Comparison of ENCODE assay signal across 16 cellular contexts in the genomic region with DNA sequence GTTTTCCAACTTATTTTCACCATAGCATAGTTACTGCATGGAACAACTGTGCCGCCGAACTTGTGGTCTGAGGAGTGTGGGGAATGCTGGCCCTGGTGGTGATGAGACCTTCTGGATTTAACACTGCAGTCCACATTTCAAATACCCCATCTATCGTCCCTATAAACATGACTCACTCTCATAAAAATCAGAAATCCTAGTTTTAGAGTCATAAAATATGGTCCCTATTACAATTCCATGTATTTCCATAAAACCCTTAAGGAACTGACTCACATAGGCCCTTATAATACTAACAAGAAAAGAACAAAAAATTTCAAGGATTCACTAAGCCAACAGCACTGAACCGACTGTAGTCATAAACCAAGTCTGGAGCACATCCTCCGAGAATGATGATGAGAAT.
DNase-seq lines count a peak whose midpoint lies in the region; ATAC-seq lines count a peak whose summit lies in the region.
"Had no signal": no experiment of that assay in that cellular context is flagged by ENCODE, and none has a peak within 500 bp of the region (broad histone marks: within the 10 kb centered on the region; RNA-seq: fewer than 3 reads in every experiment).

No MANE protein-coding gene starts in this region.

- no peak overlapping the region for H3K9ac ChIP-seq in mesenchymal stem cell (ENCODE audit: low read length)

- no peak overlapping the region for H3K18ac ChIP-seq in mesenchymal stem cell (ENCODE audit: low read depth in 1 of 2, low read length in 2 of 2)

- no peak overlapping the region for H2BK12ac ChIP-seq in mesenchymal stem cell (ENCODE audit: low read length in 2 of 2)

- H3K14ac ChIP-seq in mesenchymal stem cell (ENCODE audit: low read length in 2 of 2), result no peak overlapping the region

- CTCF ChIA-PET in T-cell (lab: Charles Lee), result interaction anchor here in 1 of 2 donors (0.5 kb wide), 1 partner anchor 20 kb away, joined by 3 read pairs; no protein-coding TSS in a partner anchor
- CTCF ChIA-PET in naive thymus-derived CD4-positive, alpha-beta T cell (lab: Charles Lee), result no interaction called here

- H3K9me3 ChIP-seq in naive thymus-derived CD4-positive, alpha-beta T cell (ENCODE audit: control insufficient read depth in 2 of 3, low read length in 3 of 3), result no peaks in the 10 kb centered on the region
- H3K9me3 ChIP-seq in mesenchymal stem cell (ENCODE audit: control insufficient read depth, low read length), result no peaks in the 10 kb centered on the region
- H3K9me3 ChIP-seq: A549, colonic mucosa had no signal

- POLR2A ChIA-PET in T-cell (lab: Charles Lee), result no interaction called here
- POLR2A ChIA-PET in naive thymus-derived CD4-positive, alpha-beta T cell (lab: Charles Lee), result interaction anchor here (20.4 kb wide), 1 partner anchor 11 kb away, joined by 356 read pairs; no protein-coding TSS in a partner anchor

- no peak overlapping the region for H3K4me2 ChIP-seq in mesenchymal stem cell (ENCODE audit: low read length, poor library complexity, severe bottlenecking)
- H3K4me2 ChIP-seq: A549 had no signal

- no peak overlapping the region for H3K4me3 ChIP-seq in naive thymus-derived CD4-positive, alpha-beta T cell (ENCODE audit: low read length)
- no peak overlapping the region for H3K4me3 ChIP-seq in mesenchymal stem cell (ENCODE audit: insufficient read depth in 1 of 2, low read depth in 1 of 2, low read length in 2 of 2)
- H3K4me3 ChIP-seq: A549, colonic mucosa had no signal

- H3K36me3 Mint-ChIP-seq in stimulated activated naive CD8-positive, alpha-beta T cell treated with anti-CD3 and anti-CD28 coated beads, Interleukin-15, Interleukin-2, amounts not matched to agents 100 ng/mL and 50 ng/mL, for 24 hours (ENCODE audit: low read depth), result peaks cover 11% of the 10 kb centered on the region
- peaks cover 13% of the 10 kb centered on the region for H3K36me3 Mint-ChIP-seq in T-cell
- peaks cover 6 to 36% (median 12%) of the 10 kb centered on the region in 5 donors for H3K36me3 Mint-ChIP-seq in naive thymus-derived CD4-positive, alpha-beta T cell
- peaks cover 3% of the 10 kb centered on the region for H3K36me3 Mint-ChIP-seq in activated T-helper 1 cell treated with anti-CD3 and anti-CD28 coated beads, Interleukin-12 subunit alpha, Interleukin-12 subunit beta, Interleukin-2, Interleukin-4 antibody, amounts not matched to agents 30 ng/mL and 10 ng/mL and 1 ng/mL, durations not matched to agents 14 hours and 24 hours and 36 hours (ENCODE audit: low read depth)
- H3K36me3 Mint-ChIP-seq: stimulated activated memory B cell treated with anti-CD40 and anti-IgM and Interleukin-4, amounts not matched to agents 10 μg/mL and 1 μg/mL and 100 μg/mL, for 72 hours had no signal

- H4K8ac ChIP-seq in mesenchymal stem cell (ENCODE audit: low read length), result no peak overlapping the region

- no peak overlapping the region for H2AFZ ChIP-seq in mesenchymal stem cell (ENCODE audit: low read depth, low read length)

- H2BK5ac ChIP-seq in mesenchymal stem cell (ENCODE audit: low read depth, low read length, poor library complexity, severe bottlenecking), result no peak overlapping the region

- no peak overlapping the region for H3K4ac ChIP-seq in mesenchymal stem cell (ENCODE audit: low read depth in 1 of 2, low read length in 2 of 2)

- no peaks in the 10 kb centered on the region for H3K9me3 Mint-ChIP-seq in stimulated activated naive CD8-positive, alpha-beta T cell treated with anti-CD3 and anti-CD28 coated beads, Interleukin-15, Interleukin-2, amounts not matched to agents 100 ng/mL and 50 ng/mL, for 24 hours
- no peaks in the 10 kb centered on the region for H3K9me3 Mint-ChIP-seq in T-cell
- peaks cover 0 to 2% (median 0%) of the 10 kb centered on the region in 11 donors for H3K9me3 Mint-ChIP-seq in naive thymus-derived CD4-positive, alpha-beta T cell
- H3K9me3 Mint-ChIP-seq in activated T-helper 1 cell treated with anti-CD3 and anti-CD28 coated beads, Interleukin-12 subunit alpha, Interleukin-12 subunit beta, Interleukin-2, Interleukin-4 antibody, amounts not matched to agents 30 ng/mL and 10 ng/mL and 1 ng/mL, durations not matched to agents 14 hours and 24 hours and 36 hours, result peaks cover 3% of the 10 kb centered on the region
- H3K9me3 Mint-ChIP-seq: stimulated activated memory B cell treated with anti-CD40 and anti-IgM and Interleukin-4, amounts not matched to agents 10 μg/mL and 1 μg/mL and 100 μg/mL, for 72 hours had no signal

- no peak overlapping the region for H2BK15ac ChIP-seq in mesenchymal stem cell (ENCODE audit: low read depth, poor library complexity, severe bottlenecking)

- intact Hi-C loops in naive thymus-derived CD4-positive, alpha-beta T cell (cut with micrococcal nuclease), result loop anchor here in 1 of 2 donors (10.0 kb wide), 1 partner anchor 288 kb away; a partner anchor contains a TSS
- intact Hi-C loops in activated T-helper 1 cell treated with anti-CD3 and anti-CD28 coated beads, Interleukin-12 subunit alpha, Interleukin-12 subunit beta, Interleukin-2, Interleukin-4 antibody, amounts not matched to agents 30 ng/mL and 10 ng/mL and 1 ng/mL, durations not matched to agents 14 hours and 24 hours and 36 hours (cut with micrococcal nuclease), result no loop called here

- no peak overlapping the region for H4K91ac ChIP-seq in mesenchymal stem cell (ENCODE audit: low read length)

- no peaks in the 10 kb centered on the region for H3K36me3 ChIP-seq in naive thymus-derived CD4-positive, alpha-beta T cell (ENCODE audit: control insufficient read depth in 2 of 3, insufficient read depth in 3 of 3, low read length in 3 of 3)
- peaks cover 0 to 19% of the 10 kb centered on the region in 2 experiments for H3K36me3 ChIP-seq in mesenchymal stem cell (ENCODE audit: control insufficient read depth in 1 of 2, insufficient read depth in 2 of 2, low read depth in 1 of 2, low read length in 2 of 2)
- H3K36me3 ChIP-seq: colonic mucosa had no signal

- peaks cover 93% of the 10 kb centered on the region for H3K4me1 Mint-ChIP-seq in stimulated activated naive CD8-positive, alpha-beta T cell treated with anti-CD3 and anti-CD28 coated beads, Interleukin-15, Interleukin-2, amounts not matched to agents 100 ng/mL and 50 ng/mL, for 24 hours (ENCODE audit: low read depth)
- peaks cover 90 to 94% (median 92%) of the 10 kb centered on the region in 3 donors for H3K4me1 Mint-ChIP-seq in T-cell
- H3K4me1 Mint-ChIP-seq in naive thymus-derived CD4-positive, alpha-beta T cell, result peaks cover 68 to 94% (median 91%) of the 10 kb centered on the region in 7 donors
- H3K4me1 Mint-ChIP-seq in activated T-helper 1 cell treated with anti-CD3 and anti-CD28 coated beads, Interleukin-12 subunit alpha, Interleukin-12 subunit beta, Interleukin-2, Interleukin-4 antibody, amounts not matched to agents 30 ng/mL and 10 ng/mL and 1 ng/mL, durations not matched to agents 14 hours and 24 hours and 36 hours (ENCODE audit: low read depth), result peaks cover 24% of the 10 kb centered on the region

- H2AK5ac ChIP-seq in mesenchymal stem cell (ENCODE audit: low read length, severe bottlenecking), result no peak overlapping the region

- peak overlapping the region; percentile 90 for H3K27ac ChIP-seq in naive thymus-derived CD4-positive, alpha-beta T cell (ENCODE audit: low read depth, low read length)
- H3K27ac ChIP-seq in mesenchymal stem cell (ENCODE audit: low read length, poor library complexity, severe bottlenecking), result no peak overlapping the region
- H3K27ac ChIP-seq: A549, colonic mucosa had no signal

- H3K79me1 ChIP-seq in mesenchymal stem cell (replicated peaks; ENCODE audit: low read length, poor library complexity, severe bottlenecking), result peaks cover 36% of the 10 kb centered on the region

- 93% methylated on average over 5 of the region's 5 CpGs for WGBS in mesenchymal stem cell

- H3K4me3 Mint-ChIP-seq in stimulated activated naive CD8-positive, alpha-beta T cell treated with anti-CD3 and anti-CD28 coated beads, Interleukin-15, Interleukin-2, amounts not matched to agents 100 ng/mL and 50 ng/mL, for 24 hours, result no peak overlapping the region
- peak overlapping the region in 1 of 3 donors; percentile 69 for H3K4me3 Mint-ChIP-seq in T-cell
- peak overlapping the region in 9 of 10 donors; percentile 52 to 82 (median 72) for H3K4me3 Mint-ChIP-seq in naive thymus-derived CD4-positive, alpha-beta T cell
- no peak overlapping the region for H3K4me3 Mint-ChIP-seq in activated T-helper 1 cell treated with anti-CD3 and anti-CD28 coated beads, Interleukin-12 subunit alpha, Interleukin-12 subunit beta, Interleukin-2, Interleukin-4 antibody, amounts not matched to agents 30 ng/mL and 10 ng/mL and 1 ng/mL, durations not matched to agents 14 hours and 24 hours and 36 hours
- H3K4me3 Mint-ChIP-seq: stimulated activated memory B cell treated with anti-CD40 and anti-IgM and Interleukin-4, amounts not matched to agents 10 μg/mL and 1 μg/mL and 100 μg/mL, for 72 hours had no signal

- H3K27ac Mint-ChIP-seq in stimulated activated naive CD8-positive, alpha-beta T cell treated with anti-CD3 and anti-CD28 coated beads, Interleukin-15, Interleukin-2, amounts not matched to agents 100 ng/mL and 50 ng/mL, for 24 hours, result peak overlapping the region; percentile 49
- peak overlapping the region; percentile 97 to 99 for H3K27ac Mint-ChIP-seq in T-cell
- peak overlapping the region in 8 of 9 donors; percentile 94 to 99 (median 98) for H3K27ac Mint-ChIP-seq in naive thymus-derived CD4-positive, alpha-beta T cell
- H3K27ac Mint-ChIP-seq in activated T-helper 1 cell treated with anti-CD3 and anti-CD28 coated beads, Interleukin-12 subunit alpha, Interleukin-12 subunit beta, Interleukin-2, Interleukin-4 antibody, amounts not matched to agents 30 ng/mL and 10 ng/mL and 1 ng/mL, durations not matched to agents 14 hours and 24 hours and 36 hours, result no peak overlapping the region

- no peak overlapping the region for H2BK120ac ChIP-seq in mesenchymal stem cell (ENCODE audit: low read depth, low read length)

- H3K23ac ChIP-seq in mesenchymal stem cell (ENCODE audit: low read length in 2 of 2), result no peak overlapping the region

- no peak for DNase-seq in stimulated activated naive CD8-positive, alpha-beta T cell treated with anti-CD3 and anti-CD28 coated beads, Interleukin-15, Interleukin-2, amounts not matched to agents 100 U/mL and 50 U/mL, for 24 hours
- DNase-seq in T-cell (no peak), mesenchymal stem cell (no peak), NCI-H1694 (lab: John Stamatoyannopoulos, UW) (no peak)
- no peak for DNase-seq in naive thymus-derived CD4-positive, alpha-beta T cell
- DNase-seq in activated T-helper 1 cell treated with anti-CD3 and anti-CD28 coated beads, Interleukin-12 subunit alpha, Interleukin-12 subunit beta, Interleukin-2, Interleukin-4 antibody, amounts not matched to agents 30 ng/mL and 10 ng/mL and 1 ng/mL, durations not matched to agents 14 hours and 24 hours and 36 hours (ENCODE audit: low spot score), result no peak
- DNase-seq: activated effector memory CD4-positive, alpha-beta T cell treated with anti-CD3 and anti-CD28 coated beads, Interleukin-2, amount 50 U/mL, for 16 hours; colonic mucosa; left ventricle myocardium superior; NCI-H524; SIG-M5; trophoblast cell had no signal

- no peaks in the 10 kb centered on the region for H3K27me3 ChIP-seq in naive thymus-derived CD4-positive, alpha-beta T cell (ENCODE audit: control insufficient read depth in 2 of 2, insufficient read depth in 2 of 2, low read length in 2 of 2)
- H3K27me3 ChIP-seq in mesenchymal stem cell (ENCODE audit: control insufficient read depth in 1 of 2, insufficient read depth in 1 of 2, low read length in 2 of 2), result no peaks in the 10 kb centered on the region
- H3K27me3 ChIP-seq: colonic mucosa had no signal

- no peaks in the 10 kb centered on the region for H3K27me3 Mint-ChIP-seq in stimulated activated naive CD8-positive, alpha-beta T cell treated with anti-CD3 and anti-CD28 coated beads, Interleukin-15, Interleukin-2, amounts not matched to agents 100 ng/mL and 50 ng/mL, for 24 hours
- no peaks in the 10 kb centered on the region for H3K27me3 Mint-ChIP-seq in T-cell
- H3K27me3 Mint-ChIP-seq in naive thymus-derived CD4-positive, alpha-beta T cell, result peaks cover 0 to 7% (median 0%) of the 10 kb centered on the region in 5 donors
- peaks cover 25% of the 10 kb centered on the region for H3K27me3 Mint-ChIP-seq in activated T-helper 1 cell treated with anti-CD3 and anti-CD28 coated beads, Interleukin-12 subunit alpha, Interleukin-12 subunit beta, Interleukin-2, Interleukin-4 antibody, amounts not matched to agents 30 ng/mL and 10 ng/mL and 1 ng/mL, durations not matched to agents 14 hours and 24 hours and 36 hours (ENCODE audit: insufficient read depth)
- H3K27me3 Mint-ChIP-seq: stimulated activated memory B cell treated with anti-CD40 and anti-IgM and Interleukin-4, amounts not matched to agents 10 μg/mL and 1 μg/mL and 100 μg/mL, for 72 hours had no signal

- no peak for ATAC-seq in stimulated activated naive CD8-positive, alpha-beta T cell treated with anti-CD3 and anti-CD28 coated beads, Interleukin-15, Interleukin-2, amounts not matched to agents 100 U/mL and 50 U/mL, for 24 hours
- no peak for ATAC-seq in T-cell (replicated peaks in 1 of 4)
- ATAC-seq in naive thymus-derived CD4-positive, alpha-beta T cell, result no peak
- ATAC-seq in HG02759 (IDR thresholded peaks at IDR 0.05; ENCODE audit: unreplicated experiment), result no peak
- ATAC-seq: A549; left ventricle myocardium superior; stimulated activated memory B cell treated with anti-CD40 and anti-IgM and Interleukin-4, amounts not matched to agents 10 μg/mL and 1 μg/mL and 100 μg/mL, for 72 hours had no signal

- peaks cover 69 to 90% of the 10 kb centered on the region in 2 donors for H3K4me1 ChIP-seq in naive thymus-derived CD4-positive, alpha-beta T cell (ENCODE audit: control insufficient read depth in 2 of 2, insufficient read depth in 2 of 2, low read length in 2 of 2)
- H3K4me1 ChIP-seq in mesenchymal stem cell (ENCODE audit: control insufficient read depth, insufficient read depth, low read depth, low read length), result peaks cover 9% of the 10 kb centered on the region
- H3K4me1 ChIP-seq: A549, colonic mucosa had no signal

Comparison
In these comparisons a context has a peak if more than half of its experiments do, and no peak if none do; other contexts are left out.
1. H3K4me3 Mint-ChIP-seq: peak in naive thymus-derived CD4-positive, alpha-beta T cell (9 of 10); none in stimulated activated naive CD8-positive, alpha-beta T cell treated with anti-CD3 and anti-CD28 coated beads, Interleukin-15, Interleukin-2, amounts not matched to agents 100 ng/mL and 50 ng/mL, for 24 hours (single experiment) and activated T-helper 1 cell treated with anti-CD3 and anti-CD28 coated beads, Interleukin-12 subunit alpha, Interleukin-12 subunit beta, Interleukin-2, Interleukin-4 antibody, amounts not matched to agents 30 ng/mL and 10 ng/mL and 1 ng/mL, durations not matched to agents 14 hours and 24 hours and 36 hours (single experiment).